22 cellular contexts compared by ENCODE assay signal in genomic region chr5:26622947-26623346, GRCh38.
DNase-seq lines count a peak whose midpoint lies in the region; FAIRE-seq and TF ChIP-seq lines count a peak whose summit lies in the region.
"Had no signal": no experiment of that assay in that cellular context is flagged by ENCODE, and none has a peak within 500 bp of the region (broad histone marks: within the 10 kb centered on the region; RNA-seq: fewer than 3 reads in every experiment).

No MANE protein-coding gene starts in this region.

- H3K9me3 ChIP-seq in thyroid gland: no peaks in the 10 kb centered on the region
- H3K9me3 ChIP-seq: ascending aorta had no signal

- no peaks in the 10 kb centered on the region for H3K36me3 ChIP-seq in thyroid gland
- H3K36me3 ChIP-seq: ascending aorta, heart right ventricle had no signal

- intact Hi-C loops in thyroid gland (cut with DNase I): no loop called here

- no peak for TF ChIP-seq POLR2A in thyroid gland (IDR thresholded peaks at IDR 0.05)

- WGBS in thyroid gland, 2 donors: 59 to 62% methylated on average over 3 of the region's 3 CpGs

- H3K27ac ChIP-seq in coronary artery (no peak overlapping the region), thyroid gland (no peak overlapping the region)
- H3K27ac ChIP-seq: ascending aorta, epithelial cell of prostate, heart right ventricle, KMS-11 had no signal

- no peaks in the 10 kb centered on the region for H3K4me1 ChIP-seq in thyroid gland
- H3K4me1 ChIP-seq: ascending aorta, heart right ventricle had no signal

- no peaks in the 10 kb centered on the region for H3K27me3 ChIP-seq in thyroid gland
- H3K27me3 ChIP-seq: ascending aorta, heart right ventricle had no signal

- H3K4me3 ChIP-seq in coronary artery (no peak overlapping the region), thyroid gland (replicated peaks in 1 of 3) (no peak overlapping the region)
- H3K4me3 ChIP-seq: ascending aorta, heart right ventricle, smooth muscle cell had no signal

- TF ChIP-seq CTCF in coronary artery (IDR thresholded peaks at IDR 0.05) (no peak), thyroid gland (IDR thresholded peaks at IDR 0.05) (no peak)

- DNase-seq in HTR-8/SVneo (ENCODE audit: insufficient read length, low spot score) (no peak), NCI-H146 treated with DMSO at 0.1 percent for 48 hours (lab: John Stamatoyannopoulos, UW; ENCODE audit: unreplicated experiment) (peak; percentile 99), NCI-H345 treated with DMSO at 0.1 percent for 48 hours (lab: John Stamatoyannopoulos, UW; ENCODE audit: unreplicated experiment) (peak; percentile 89), cerebellar cortex (ENCODE audit: low spot score) (peak; percentile 3), ureter (ENCODE audit: low spot score) (no peak), coronary artery (ENCODE audit: low spot score) (no peak), HK-2 (ENCODE audit: unreplicated experiment) (no peak), thyroid gland (no peak)
- DNase-seq: activated CD4-positive, alpha-beta T cell treated with anti-CD3 and anti-CD28 coated beads for 48 hours; caudate nucleus; CD4-positive, CD25-positive, alpha-beta regulatory T cell; DND-41; heart right ventricle; HFFc6; left colon; OCI-M1; T-cell had no signal

- FAIRE-seq in HTR-8/SVneo (lab: Jason Lieb, UNC): peak; percentile 13
- FAIRE-seq: GM12892 had no signal

Comparison
In these comparisons a context has a peak if more than half of its experiments do, and no peak if none do; other contexts are left out.
1. DNase-seq: peak in NCI-H146 treated with DMSO at 0.1 percent for 48 hours (single experiment), NCI-H345 treated with DMSO at 0.1 percent for 48 hours (single experiment) and cerebellar cortex (single experiment); none in HTR-8/SVneo (single experiment), ureter (single experiment), coronary artery (single experiment), HK-2 (single experiment) and thyroid gland (0 of 2).